ENCODE assay signal across 8 cellular contexts in genomic region chr9:109887079-109887478, GRCh38.
DNase-seq lines count a peak whose midpoint lies in the region; ATAC-seq and TF ChIP-seq lines count a peak whose summit lies in the region.

No MANE protein-coding gene starts in this region.

- H3K36me3 Mint-ChIP-seq in activated naive CD4-positive, alpha-beta T cell treated with anti-CD3 and anti-CD28 coated beads, Interleukin-2, amount 50 U/mL, for 72 hours = peaks cover 0 to 49% of the 10 kb centered on the region in 2 donors

- H3K4me1 ChIP-seq in SJCRH30 (peaks cover 26% of the 10 kb centered on the region), thoracic aorta (ENCODE audit: control insufficient read depth in 1 of 2, low read depth in 2 of 2) (peaks cover 17 to 53% of the 10 kb centered on the region in 2 donors)

- DNase-seq in activated naive CD4-positive, alpha-beta T cell treated with anti-CD3 and anti-CD28 coated beads, Interleukin-2, amount 50 U/mL, for 72 hours (ENCODE audit: low spot score in 2 of 2) = no peak
- no peak for DNase-seq in activated naive CD4-positive, alpha-beta T cell treated with Interleukin-2 at 50 U/mL for 16 hours
- DNase-seq in SJCRH30 (peak in 1 of 2 experiments; percentile 40), fibroblast of peridontal ligament (ENCODE audit: extremely low read depth) (peak; percentile 76), thoracic aorta (ENCODE audit: low spot score) (no peak), NCI-H526 (lab: John Stamatoyannopoulos, UW) (no peak), HuH-7.5 (ENCODE audit: low spot score) (no peak)

- H3K27me3 ChIP-seq in SJCRH30 (no peaks in the 10 kb centered on the region), thoracic aorta (replicated peaks; ENCODE audit: insufficient read depth) (no peaks in the 10 kb centered on the region)

- peaks cover 0 to 24% of the 10 kb centered on the region in 2 donors for H3K9me3 Mint-ChIP-seq in activated naive CD4-positive, alpha-beta T cell treated with anti-CD3 and anti-CD28 coated beads, Interleukin-2, amount 50 U/mL, for 72 hours

- peak; percentile 56 to 67 for ATAC-seq in activated naive CD4-positive, alpha-beta T cell treated with anti-CD3 and anti-CD28 coated beads, Interleukin-2, amount 50 U/mL, for 72 hours
- ATAC-seq in thoracic aorta (ENCODE audit: insufficient number of reproducible peaks, low FRiP score, low read depth) (peak; percentile 51), GM21390 (IDR thresholded peaks at IDR 0.05; ENCODE audit: unreplicated experiment) (no peak)

- peak overlapping the region; percentile 91 to 99 for H3K27ac Mint-ChIP-seq in activated naive CD4-positive, alpha-beta T cell treated with anti-CD3 and anti-CD28 coated beads, Interleukin-2, amount 50 U/mL, for 72 hours

- no peak for TF ChIP-seq CTCF in thoracic aorta (IDR thresholded peaks at IDR 0.05)

- H3K9me3 ChIP-seq in SJCRH30 (replicated peaks) (no peaks in the 10 kb centered on the region), thoracic aorta (no peaks in the 10 kb centered on the region)

- H3K27ac ChIP-seq in SJCRH30 (peak overlapping the region; percentile 57), thoracic aorta (no peak overlapping the region)

- no peak overlapping the region for H3K4me3 ChIP-seq in SJCRH30
- H3K4me3 ChIP-seq in thoracic aorta = no peak overlapping the region

- H3K36me3 ChIP-seq in SJCRH30 = peaks cover 52% of the 10 kb centered on the region
- H3K36me3 ChIP-seq in thoracic aorta = peaks cover 4% of the 10 kb centered on the region
